ENCODE assay signal across 9 cellular contexts in the genomic region with DNA sequence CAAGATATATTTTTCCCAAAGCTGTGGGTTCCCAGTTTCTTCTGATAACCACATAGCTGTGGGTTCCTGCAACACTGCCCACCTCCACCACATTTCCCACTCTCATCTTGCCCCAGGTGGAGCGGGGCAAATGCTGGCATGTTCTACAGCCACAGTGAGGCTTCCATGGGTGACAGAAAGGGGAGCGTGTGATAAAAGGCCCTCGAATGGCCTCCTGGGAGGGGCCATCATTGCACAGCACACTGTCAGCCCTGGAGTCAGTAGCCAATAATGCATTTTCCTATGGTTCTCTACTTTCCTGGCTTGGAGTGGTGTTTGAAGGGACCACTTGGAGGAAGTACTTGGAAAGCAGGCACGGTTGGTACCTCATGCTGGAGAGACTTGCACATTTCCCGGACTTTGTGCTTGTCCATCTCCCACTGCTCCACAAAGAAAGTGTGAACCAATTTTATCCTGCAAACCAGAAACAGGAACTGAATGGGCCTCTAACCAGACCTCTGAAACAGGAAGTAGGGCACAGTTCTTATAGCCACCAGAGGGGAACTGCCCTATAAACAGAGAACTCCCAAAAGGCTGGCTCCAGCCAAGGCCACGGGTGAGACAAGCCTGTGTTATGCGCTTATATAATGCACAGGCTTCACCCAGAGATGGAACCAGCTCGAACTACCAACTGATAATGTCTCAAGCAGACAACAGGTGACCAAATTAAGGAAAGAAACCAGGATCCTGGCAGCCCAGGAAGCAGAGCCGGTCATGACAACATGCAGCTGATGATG. TPM values are rescaled to one million over a fixed set of nuclear protein-coding genes. Genes with fewer than 3 reads are reported as not detected.
A peak's percentile ranks its signal among the peaks of the same experiment; 100 is the strongest.
DNase-seq lines count a peak whose midpoint lies in the region; ATAC-seq and TF ChIP-seq lines count a peak whose summit lies in the region.
"Had no signal": no experiment of that assay in that cellular context is flagged by ENCODE, and none has a peak within 500 bp of the region (broad histone marks: within the 10 kb centered on the region; RNA-seq: fewer than 3 reads in every experiment).

No MANE protein-coding gene starts in this region.

- H3K4me3 ChIP-seq in right atrium auricular region (no peak overlapping the region), mononuclear cell (ENCODE audit: low read length) (peak overlapping the region; percentile 60)

- intact Hi-C loops in Right ventricle myocardium inferior (cut with DNase I): no loop called here

- no peaks in the 10 kb centered on the region for H3K9me3 ChIP-seq in right atrium auricular region
- H3K9me3 ChIP-seq in mononuclear cell (ENCODE audit: low read depth, low read length): no peaks in the 10 kb centered on the region

- H3K27ac ChIP-seq in right atrium auricular region: peak overlapping the region in 1 of 2 donors; percentile 3
- H3K27ac ChIP-seq: C4-2B had no signal

- peak; percentile 54 for ATAC-seq in Right ventricle myocardium inferior
- peak; percentile 59 for ATAC-seq in HG03108 (IDR thresholded peaks at IDR 0.05; ENCODE audit: unreplicated experiment)

- peaks cover 0 to 24% of the 10 kb centered on the region in 2 donors for H3K4me1 ChIP-seq in right atrium auricular region
- peaks cover 85% of the 10 kb centered on the region for H3K4me1 ChIP-seq in mononuclear cell (ENCODE audit: insufficient read depth, low read length)

- DNase-seq in Right ventricle myocardium inferior (ENCODE audit: missing footprints): peak; percentile 73
- DNase-seq in right atrium auricular region (ENCODE audit: low spot score): no peak
- DNase-seq in UCSD-AML1 (lab: John Stamatoyannopoulos, UW; ENCODE audit: unreplicated experiment): peak; percentile 72
- DNase-seq in activated gamma-delta T cell treated with Interleukin-2 at 50 U/mL for 16 hours: no peak
- no peak for DNase-seq in AG20443 (ENCODE audit: low spot score)
- no peak for DNase-seq in HK-2 (ENCODE audit: unreplicated experiment)

- no peaks in the 10 kb centered on the region for H3K36me3 ChIP-seq in right atrium auricular region

- H3K27me3 ChIP-seq in right atrium auricular region (no peaks in the 10 kb centered on the region), mononuclear cell (ENCODE audit: insufficient read depth, low read length) (no peaks in the 10 kb centered on the region)

- TF ChIP-seq CTCF in right atrium auricular region (IDR thresholded peaks at IDR 0.05): no peak

RNA-seq across cellular contexts. Expression of gene MAP3K5, which starts 8.6 kb away (rescaled TPM):
- 34.7 TPM for total RNA-seq in Right ventricle myocardium inferior
- total RNA-seq in right atrium auricular region: 10 to 100 TPM in 1 of 2 donors, 1 to 10 TPM in 1; 6.7 to 11.9 TPM
- 27.8 TPM for total RNA-seq in mononuclear cell

RNA-seq across cellular contexts. Expression of gene PEX7, which starts 38.7 kb away (rescaled TPM):
- total RNA-seq in Right ventricle myocardium inferior (11.7 TPM), right atrium auricular region (10 to 100 TPM in 1 of 2 donors, 1 to 10 TPM in 1; 7.2 to 14.5 TPM), mononuclear cell (6.1 TPM)

Comparison
In these comparisons a context has a peak if more than half of its experiments do, and no peak if none do; other contexts are left out.
1. DNase-seq: peak in Right ventricle myocardium inferior (single experiment) and UCSD-AML1 (single experiment); none in right atrium auricular region (single experiment), activated gamma-delta T cell treated with Interleukin-2 at 50 U/mL for 16 hours (single experiment), AG20443 (single experiment) and HK-2 (single experiment).